ENCODE assay signal across 24 cellular contexts in genomic region chr16:55469821-55470532, GRCh38. TPM values are rescaled to one million over a fixed set of nuclear protein-coding genes. Genes with fewer than 3 reads are reported as not detected.
DNase-seq lines count a peak whose midpoint lies in the region; ATAC-seq and TF ChIP-seq lines count a peak whose summit lies in the region.
"Had no signal": no experiment of that assay in that cellular context is flagged by ENCODE, and none has a peak within 500 bp of the region (broad histone marks: within the 10 kb centered on the region; RNA-seq: fewer than 3 reads in every experiment).

No MANE protein-coding gene starts in this region.

- no peaks in the 10 kb centered on the region for H3K9me2 ChIP-seq in PC-3 (replicated peaks; ENCODE audit: low read length)

- H3K23ac ChIP-seq in neuronal stem cell (ENCODE audit: low read depth, low read length, poor library complexity), result no peak overlapping the region

- no peaks in the 10 kb centered on the region for H3F3A ChIP-seq in PC-3 (ENCODE audit: low read length, unreplicated experiment)

- POLR2A ChIA-PET in PC-3 (lab: Charles Lee; ENCODE audit: unreplicated experiment), result no interaction called here

- H3K27me3 Mint-ChIP-seq in activated T-helper 2 cell treated with anti-CD3 and anti-CD28 coated beads, Interferon-gamma antibody, Interleukin-2, Interleukin-4, amounts not matched to agents 10 μg/mL and 5 μg/mL and 100 μg/mL, durations not matched to agents 14 hours and 24 hours and 36 hours (ENCODE audit: low read depth), result peaks cover 5% of the 10 kb centered on the region
- H3K27me3 Mint-ChIP-seq: stimulated activated memory B cell treated with anti-CD40 and anti-IgM and Interleukin-4, amounts not matched to agents 10 μg/mL and 1 μg/mL and 100 μg/mL, for 72 hours had no signal

- no peak overlapping the region for H3K27ac Mint-ChIP-seq in activated T-helper 2 cell treated with anti-CD3 and anti-CD28 coated beads, Interferon-gamma antibody, Interleukin-2, Interleukin-4, amounts not matched to agents 10 μg/mL and 5 μg/mL and 100 μg/mL, durations not matched to agents 14 hours and 24 hours and 36 hours
- H3K27ac Mint-ChIP-seq: memory B cell; naive B cell; stimulated activated memory B cell treated with anti-CD40 and anti-IgM and Interleukin-4, amounts not matched to agents 10 μg/mL and 1 μg/mL and 100 μg/mL, for 72 hours had no signal

- H4K8ac ChIP-seq in neuronal stem cell (ENCODE audit: low read depth, low read length), result no peak overlapping the region

- H3K79me2 ChIP-seq in ACC112 (ENCODE audit: control insufficient read depth, insufficient read depth, low read length, unreplicated experiment) (no peaks in the 10 kb centered on the region), PC-3 (ENCODE audit: low read length) (no peaks in the 10 kb centered on the region)

- peaks cover 4% of the 10 kb centered on the region for H3K9me3 Mint-ChIP-seq in activated T-helper 2 cell treated with anti-CD3 and anti-CD28 coated beads, Interferon-gamma antibody, Interleukin-2, Interleukin-4, amounts not matched to agents 10 μg/mL and 5 μg/mL and 100 μg/mL, durations not matched to agents 14 hours and 24 hours and 36 hours
- H3K9me3 Mint-ChIP-seq: activated T-cell treated with anti-CD3 and anti-CD28 coated beads, Interleukin-2, amount 50 U/mL, for 4 hours; memory B cell; naive B cell; stimulated activated memory B cell treated with anti-CD40 and anti-IgM and Interleukin-4, amounts not matched to agents 10 μg/mL and 1 μg/mL and 100 μg/mL, for 72 hours had no signal

- no peak overlapping the region for H2BK120ac ChIP-seq in neuronal stem cell (ENCODE audit: low read depth, low read length)

- no peak overlapping the region for H2BK15ac ChIP-seq in neuronal stem cell (ENCODE audit: low read length)

- no peak for ATAC-seq in PC-3
- ATAC-seq in omental fat pad (ENCODE audit: low FRiP score), result no peak
- ATAC-seq: activated T-cell treated with anti-CD3 and anti-CD28 coated beads, Interleukin-2, amount 50 U/mL, for 4 hours; stimulated activated memory B cell treated with anti-CD40 and anti-IgM and Interleukin-4, amounts not matched to agents 10 μg/mL and 1 μg/mL and 100 μg/mL, for 72 hours had no signal

- no peak overlapping the region for H2AFZ ChIP-seq in ACC112 (ENCODE audit: low read length, unreplicated experiment)
- no peak overlapping the region for H2AFZ ChIP-seq in PC-3 (ENCODE audit: low read length)
- peak overlapping the region; percentile 9 for H2AFZ ChIP-seq in neuronal stem cell (ENCODE audit: low read length)

- H3K4me3 ChIP-seq in ACC112 (ENCODE audit: low read depth, low read length), result no peak overlapping the region
- no peak overlapping the region for H3K4me3 ChIP-seq in PC-3 (ENCODE audit: low read length)
- H3K4me3 ChIP-seq in coronary artery, result no peak overlapping the region
- H3K4me3 ChIP-seq in neuronal stem cell (ENCODE audit: low read length in 2 of 2), result no peak overlapping the region
- no peak overlapping the region for H3K4me3 ChIP-seq in adrenal gland
- H3K4me3 ChIP-seq: ovary had no signal

- H3K4me1 ChIP-seq in ACC112 (ENCODE audit: control insufficient read depth, insufficient read depth, low read length, unreplicated experiment) (peaks cover 26% of the 10 kb centered on the region), PC-3 (ENCODE audit: insufficient read depth, low read length) (peaks cover 25% of the 10 kb centered on the region), neuronal stem cell (ENCODE audit: control insufficient read depth in 2 of 2, insufficient read depth in 1 of 2, low read depth in 1 of 2, low read length in 2 of 2) (no peaks in the 10 kb centered on the region), adrenal gland (replicated peaks in 1 of 2) (peaks cover 0 to 4% of the 10 kb centered on the region in 2 donors)

- H3K4me3 Mint-ChIP-seq in activated T-helper 2 cell treated with anti-CD3 and anti-CD28 coated beads, Interferon-gamma antibody, Interleukin-2, Interleukin-4, amounts not matched to agents 10 μg/mL and 5 μg/mL and 100 μg/mL, durations not matched to agents 14 hours and 24 hours and 36 hours (ENCODE audit: low read depth), result no peak overlapping the region
- H3K4me3 Mint-ChIP-seq: activated T-cell treated with anti-CD3 and anti-CD28 coated beads, Interleukin-2, amount 50 U/mL, for 4 hours; memory B cell; naive B cell; stimulated activated memory B cell treated with anti-CD40 and anti-IgM and Interleukin-4, amounts not matched to agents 10 μg/mL and 1 μg/mL and 100 μg/mL, for 72 hours had no signal

- CTCF ChIA-PET in PC-3 (lab: Charles Lee), result no interaction called here

- H4K20me1 ChIP-seq in PC-3 (ENCODE audit: low read length), result no peaks in the 10 kb centered on the region

- H3K9ac ChIP-seq in PC-3 (ENCODE audit: low read length) (no peak overlapping the region), neuronal stem cell (ENCODE audit: low read depth, low read length, poor library complexity) (no peak overlapping the region)

- H2BK12ac ChIP-seq in neuronal stem cell (ENCODE audit: low read length), result no peak overlapping the region

- intact Hi-C loops in PC-3 (cut with micrococcal nuclease), result loop anchor here (5.0 to 10.0 kb wide), 2 partner anchors 372 to 1695 kb away; no protein-coding TSS in a partner anchor
- intact Hi-C loops in activated T-helper 2 cell treated with anti-CD3 and anti-CD28 coated beads, Interferon-gamma antibody, Interleukin-2, Interleukin-4, amounts not matched to agents 10 μg/mL and 5 μg/mL and 100 μg/mL, durations not matched to agents 14 hours and 24 hours and 36 hours (cut with micrococcal nuclease), result loop anchor here (10.0 kb wide), 1 partner anchor 725 kb away; the partner anchor contains the start of gene GNAO1
- intact Hi-C loops in adrenal gland (cut with DNase I), result loop anchor here (5.0 kb wide), 2 partner anchors 72 to 377 kb away; no protein-coding TSS in a partner anchor

- no peak for DNase-seq in PC-3
- peak; percentile 33 for DNase-seq in coronary artery (ENCODE audit: low spot score)
- DNase-seq in neuronal stem cell (ENCODE audit: low spot score), result no peak
- no peak for DNase-seq in NCI-H526 (lab: John Stamatoyannopoulos, UW)
- no peak for DNase-seq in omental fat pad (ENCODE audit: low spot score)
- DNase-seq in activated T-helper 2 cell treated with anti-CD3 and anti-CD28 coated beads, Interferon-gamma antibody, Interleukin-2, Interleukin-4, amounts not matched to agents 10 μg/mL and 5 μg/mL and 100 μg/mL, durations not matched to agents 14 hours and 24 hours and 36 hours (ENCODE audit: low spot score), result no peak
- DNase-seq in adrenal gland, result no peak
- DNase-seq: activated CD4-positive, alpha-beta T cell treated with anti-CD3 and anti-CD28 coated beads for 4 hours; activated naive CD4-positive, alpha-beta T cell; activated T-cell treated with anti-CD3 and anti-CD28 coated beads, Interleukin-2, amount 50 U/mL, for 4 hours; naive B cell; NCI-H1105 treated with DMSO at 0.1 percent for 48 hours; NCI-H2029 treated with DMSO at 0.1 percent for 48 hours; NCI-H345; ovary; retina; SIG-M5; stimulated activated CD4-positive, alpha-beta T cell treated with anti-CD3 and anti-CD28 coated beads, Interleukin-4, amount 100 ng/mL, for 1 hour; T-helper 1 cell had no signal

- H3K18ac ChIP-seq in neuronal stem cell (ENCODE audit: low read length), result no peak overlapping the region

- no peak overlapping the region for H3K14ac ChIP-seq in neuronal stem cell (ENCODE audit: low read length)

- BruUV-seq in PC-3 (replicated peaks; lab: Mats Ljungman, UMichigan), result no TSS peak

- H3K27ac ChIP-seq in ACC112 (ENCODE audit: low read depth, low read length) (peak overlapping the region; percentile 68; the same call in 1 of the 2 replicates), PC-3 (ENCODE audit: low read length) (peak overlapping the region; percentile 74; the same call in 1 of the 2 replicates), coronary artery (peak overlapping the region in 1 of 2 donors; percentile 69), neuronal stem cell (replicated peaks; ENCODE audit: low read length) (no peak overlapping the region), adrenal gland (peak overlapping the region in 1 of 5 donors; percentile 41)
- H3K27ac ChIP-seq: C4-2B, ovary had no signal

- peaks cover 17% of the 10 kb centered on the region for H3K4me1 Mint-ChIP-seq in activated T-helper 2 cell treated with anti-CD3 and anti-CD28 coated beads, Interferon-gamma antibody, Interleukin-2, Interleukin-4, amounts not matched to agents 10 μg/mL and 5 μg/mL and 100 μg/mL, durations not matched to agents 14 hours and 24 hours and 36 hours (ENCODE audit: low read depth)
- H3K4me1 Mint-ChIP-seq: memory B cell; stimulated activated memory B cell treated with anti-CD40 and anti-IgM and Interleukin-4, amounts not matched to agents 10 μg/mL and 1 μg/mL and 100 μg/mL, for 72 hours had no signal

- H3K27me3 ChIP-seq in ACC112 (ENCODE audit: insufficient read depth, low read length) (no peaks in the 10 kb centered on the region), PC-3 (ENCODE audit: low read length) (no peaks in the 10 kb centered on the region), neuronal stem cell (ENCODE audit: control insufficient read depth in 3 of 3, insufficient read depth in 3 of 3, low read depth in 1 of 3, low read length in 3 of 3) (peaks cover 0 to 13% (median 0%) of the 10 kb centered on the region in 3 experiments), adrenal gland (no peaks in the 10 kb centered on the region)
- H3K27me3 ChIP-seq: ovary had no signal

- no peak overlapping the region for H2BK5ac ChIP-seq in neuronal stem cell (ENCODE audit: low read length)

- no peaks in the 10 kb centered on the region for H3K9me3 ChIP-seq in PC-3 (ENCODE audit: low read length)
- peaks cover 0 to 3% of the 10 kb centered on the region in 2 donors for H3K9me3 ChIP-seq in neuronal stem cell (replicated peaks in 1 of 2; ENCODE audit: control insufficient read depth in 2 of 2, insufficient read depth in 1 of 2, low read depth in 1 of 2, low read length in 2 of 2)
- H3K9me3 ChIP-seq in adrenal gland (replicated peaks in 1 of 3), result no peaks in the 10 kb centered on the region
- H3K9me3 ChIP-seq: ovary had no signal

- TF ChIP-seq CTCF in PC-3 (conservative IDR thresholded peaks at IDR 0.05; ENCODE audit: low read depth, low read length) (no peak), coronary artery (IDR thresholded peaks at IDR 0.05) (no peak), omental fat pad (IDR thresholded peaks at IDR 0.05) (no peak), adrenal gland (IDR thresholded peaks at IDR 0.05) (no peak)

- no peak overlapping the region for H3K4ac ChIP-seq in neuronal stem cell (ENCODE audit: low read length)

- H3K36me3 ChIP-seq in ACC112 (ENCODE audit: insufficient read depth, low read length) (no peaks in the 10 kb centered on the region), PC-3 (ENCODE audit: low read depth, low read length) (peaks cover 2% of the 10 kb centered on the region; the same call in 1 of the 2 replicates), neuronal stem cell (replicated peaks in 1 of 2; ENCODE audit: control insufficient read depth in 2 of 2, insufficient read depth in 2 of 2, low read length in 2 of 2) (no peaks in the 10 kb centered on the region), adrenal gland (replicated peaks in 1 of 2) (no peaks in the 10 kb centered on the region)
- H3K36me3 ChIP-seq: ovary had no signal

- H4K91ac ChIP-seq in neuronal stem cell (ENCODE audit: low read depth, low read length, poor library complexity), result no peak overlapping the region

- no peak overlapping the region for H2AK5ac ChIP-seq in neuronal stem cell (ENCODE audit: low read depth, low read length)

- TF ChIP-seq POLR2A in adrenal gland (IDR thresholded peaks at IDR 0.05), result no peak

- no peaks in the 10 kb centered on the region for H3K79me1 ChIP-seq in neuronal stem cell (ENCODE audit: low read depth, low read length)

- H3K36me3 Mint-ChIP-seq in activated T-helper 2 cell treated with anti-CD3 and anti-CD28 coated beads, Interferon-gamma antibody, Interleukin-2, Interleukin-4, amounts not matched to agents 10 μg/mL and 5 μg/mL and 100 μg/mL, durations not matched to agents 14 hours and 24 hours and 36 hours (ENCODE audit: low read depth), result peaks cover 4% of the 10 kb centered on the region
- H3K36me3 Mint-ChIP-seq: memory B cell; naive B cell; stimulated activated memory B cell treated with anti-CD40 and anti-IgM and Interleukin-4, amounts not matched to agents 10 μg/mL and 1 μg/mL and 100 μg/mL, for 72 hours had no signal

- WGBS in neuronal stem cell (ENCODE audit: extremely low coverage in 2 of 2, insufficient read length in 2 of 2, insufficient replicate concordance in 1 of 2), 2 donors, result no CpG with 5 or more reads among the region's 9 CpGs
- 87 to 93% (median 90%) methylated on average over 9 of the region's 9 CpGs for WGBS in adrenal gland, 4 donors

- H3K4me2 ChIP-seq in PC-3 (ENCODE audit: low read length), result 0 out of 2 replicates have a peak overlapping the region, but pooled peaks have one; percentile 48
- H3K4me2 ChIP-seq in neuronal stem cell (ENCODE audit: insufficient read depth, low read length, poor library complexity, severe bottlenecking), result no peak overlapping the region

RNA-seq across cellular contexts. Expression of gene MMP2, which starts 9.0 kb away (rescaled TPM):
- total RNA-seq in PC-3 (2014; rRNA removed) (0.75 TPM in 1 of 2 replicates, not detected in the other), omental fat pad (100 to 1,000 TPM; 217 to 549 (median 381) TPM), adrenal gland (100 to 1,000 TPM in 5 of 8 donors, 10 to 100 TPM in 3; 78.0 to 248 (median 150) TPM)
- polyA plus RNA-seq in neuronal stem cell (2013, experiment 1 of 2), result 26.6 TPM
- polyA plus RNA-seq in neuronal stem cell (2013, experiment 2 of 2), result 25.9 TPM
- total RNA-seq in activated T-helper 2 cell treated with anti-CD3 and anti-CD28 coated beads, Interferon-gamma antibody, Interleukin-2, Interleukin-4, amounts not matched to agents 10 μg/mL and 5 μg/mL and 100 μg/mL, durations not matched to agents 14 hours and 24 hours and 36 hours, result 0.11 and 0.34 TPM in 2 replicates
- polyA plus RNA-seq in adrenal gland, result 10 to 100 TPM; 43.6 to 69.2 (median 53.6) TPM
- total RNA-seq: activated CD8-positive, alpha-beta memory T cell treated with anti-CD3 and anti-CD28 coated beads for 36 hours had no signal

RNA-seq across cellular contexts. Expression of gene LPCAT2, which starts 38.9 kb away (rescaled TPM):
- 8.0 and 15.0 TPM in 2 replicates for total RNA-seq in PC-3 (2014; rRNA removed)
- polyA plus RNA-seq in neuronal stem cell (2013, experiment 1 of 2), result 5.8 TPM
- 5.2 TPM for polyA plus RNA-seq in neuronal stem cell (2013, experiment 2 of 2)
- 10 to 100 TPM in 3 of 4 donors, 1 to 10 TPM in 1; 9.6 to 20.5 (median 15.9) TPM for total RNA-seq in omental fat pad
- total RNA-seq in activated T-helper 2 cell treated with anti-CD3 and anti-CD28 coated beads, Interferon-gamma antibody, Interleukin-2, Interleukin-4, amounts not matched to agents 10 μg/mL and 5 μg/mL and 100 μg/mL, durations not matched to agents 14 hours and 24 hours and 36 hours, result 4.1 and 4.7 TPM in 2 replicates
- total RNA-seq in adrenal gland, result 10 to 100 TPM; 12.0 to 33.1 (median 23.7) TPM
- 10 to 100 TPM in 1 of 3 donors, 1 to 10 TPM in 2; 7.1 to 12.3 (median 8.9) TPM for polyA plus RNA-seq in adrenal gland

Comparison
In these comparisons a context has a peak if more than half of its experiments do, and no peak if none do; other contexts are left out.
1. RNA of gene MMP2, which starts 9.0 kb away (total RNA-seq): 217 to 549 TPM in omental fat pad and 78.0 to 248 TPM in adrenal gland; 0.11 to 0.34 TPM in activated T-helper 2 cell treated with anti-CD3 and anti-CD28 coated beads, Interferon-gamma antibody, Interleukin-2, Interleukin-4, amounts not matched to agents 10 μg/mL and 5 μg/mL and 100 μg/mL, durations not matched to agents 14 hours and 24 hours and 36 hours and 0.75 TPM in PC-3; every median in the first group is over 10 times any median in the second.